1 cellular context compared by ENCODE assay signal in the genomic region with DNA sequence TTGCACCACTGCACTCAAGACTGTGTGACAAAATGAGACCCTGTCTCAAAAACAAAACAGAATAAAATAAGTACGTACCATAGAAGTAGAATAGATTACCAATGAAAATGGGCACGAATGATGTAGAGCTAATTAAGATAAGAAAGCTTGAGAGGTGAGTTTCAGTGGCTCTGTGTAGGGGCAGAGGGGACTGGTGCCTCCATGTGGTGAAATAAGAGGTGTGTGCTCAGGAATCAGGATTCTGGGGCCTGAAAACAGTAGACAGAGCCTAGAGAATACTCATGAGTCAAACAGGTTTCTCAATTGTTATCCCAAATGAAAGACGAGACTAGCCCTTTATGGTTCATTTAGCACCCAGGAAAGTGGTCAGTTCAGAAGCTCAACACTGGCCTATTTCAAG.
TF ChIP-seq lines count a peak whose summit lies in the region.

No MANE protein-coding gene starts in this region.

TF ChIP-seq in H1, 55 proteins besides CTCF, POLR2A, EP300 and RAD21:
- TF ChIP-seq CTBP2 (IDR thresholded peaks at IDR 0.05; ENCODE audit: borderline replicate concordance, insufficient read depth, insufficient read length, low read length) (no peak), TBP (IDR thresholded peaks at IDR 0.05; ENCODE audit: low read depth, low read length) (no peak), TCF12 (IDR thresholded peaks at IDR 0.05; ENCODE audit: low read depth, low read length) (no peak), JUN (IDR thresholded peaks at IDR 0.05; ENCODE audit: low read depth, low read length) (no peak), GABPA (IDR thresholded peaks at IDR 0.05; ENCODE audit: borderline replicate concordance, insufficient read depth, low read length) (no peak), SIRT6 (IDR thresholded peaks at IDR 0.05; ENCODE audit: low read length) (no peak), SUZ12 (IDR thresholded peaks at IDR 0.05; ENCODE audit: low read length) (no peak), RBBP5 (IDR thresholded peaks at IDR 0.05; ENCODE audit: borderline replicate concordance, low read depth, low read length) (no peak), SAP30 (IDR thresholded peaks at IDR 0.05; ENCODE audit: insufficient read depth, insufficient replicate concordance, low read length) (no peak), CBX5 (IDR thresholded peaks at IDR 0.05; ENCODE audit: low read depth, low read length) (no peak), CHD2 (IDR thresholded peaks at IDR 0.05; ENCODE audit: low read length) (no peak), BCL11A (IDR thresholded peaks at IDR 0.05; ENCODE audit: low read depth in 2 of 2, low read length in 2 of 2) (no peak), BRCA1 (IDR thresholded peaks at IDR 0.05; ENCODE audit: low read depth, low read length) (no peak), RFX5 (IDR thresholded peaks at IDR 0.05; ENCODE audit: borderline replicate concordance, low read depth, low read length) (no peak), TEAD4 (IDR thresholded peaks at IDR 0.05; ENCODE audit: low read depth, low read length) (no peak)
